ENCODE assay signal across 8 cellular contexts in genomic region chr2:39494784-39495251, GRCh38. TPM values are rescaled to one million over a fixed set of nuclear protein-coding genes. Genes with fewer than 3 reads are reported as not detected.
DNase-seq lines count a peak whose midpoint lies in the region; ATAC-seq and TF ChIP-seq lines count a peak whose summit lies in the region.

No MANE protein-coding gene starts in this region.

- H3K36me3 Mint-ChIP-seq in GM23338 (ENCODE audit: low read depth) = no peaks in the 10 kb centered on the region; the same call in 2 of the 3 replicates
- H3K36me3 Mint-ChIP-seq in natural killer cell treated with Interleukin-12 subunit alpha and Interleukin-12 subunit beta and Interleukin-15 and Interleukin-18, amount 100 ng/mL, for 72 hours = no peaks in the 10 kb centered on the region

- H3K9me3 ChIP-seq in gastroesophageal sphincter (no peaks in the 10 kb centered on the region), upper lobe of right lung (no peaks in the 10 kb centered on the region)

- no peak for TF ChIP-seq POLR2A in gastroesophageal sphincter (IDR thresholded peaks at IDR 0.05)

- no peaks in the 10 kb centered on the region for H4K20me1 ChIP-seq in GM23338 (replicated peaks; ENCODE audit: insufficient read depth)

- no peak overlapping the region; the same call in 1 of the 2 replicates for H3K27ac ChIP-seq in GM23338 (ENCODE audit: low read depth)
- peak overlapping the region in 2 of 4 donors; percentile 32 to 43 for H3K27ac ChIP-seq in gastroesophageal sphincter
- H3K27ac ChIP-seq in upper lobe of right lung = no peak overlapping the region

- no peak overlapping the region for H2AFZ ChIP-seq in GM23338

- peak overlapping the region; percentile 83 for H3K27ac Mint-ChIP-seq in GM23338
- no peak overlapping the region for H3K27ac Mint-ChIP-seq in natural killer cell treated with Interleukin-12 subunit alpha and Interleukin-12 subunit beta and Interleukin-15 and Interleukin-18, amount 100 ng/mL, for 72 hours

- no peak overlapping the region for H3K4me3 ChIP-seq in GM23338
- no peak overlapping the region for H3K4me3 ChIP-seq in gastroesophageal sphincter
- no peak overlapping the region for H3K4me3 ChIP-seq in upper lobe of right lung

- H3K27me3 Mint-ChIP-seq in GM23338 (ENCODE audit: insufficient read depth, low read depth, poor library complexity) = peaks cover 2% of the 10 kb centered on the region
- peaks cover 5 to 6% of the 10 kb centered on the region in 2 donors for H3K27me3 Mint-ChIP-seq in natural killer cell treated with Interleukin-12 subunit alpha and Interleukin-12 subunit beta and Interleukin-15 and Interleukin-18, amount 100 ng/mL, for 72 hours

- peaks cover 18% of the 10 kb centered on the region for H3K4me1 Mint-ChIP-seq in GM23338
- peaks cover 6 to 14% of the 10 kb centered on the region in 2 donors for H3K4me1 Mint-ChIP-seq in natural killer cell treated with Interleukin-12 subunit alpha and Interleukin-12 subunit beta and Interleukin-15 and Interleukin-18, amount 100 ng/mL, for 72 hours (ENCODE audit: low read depth in 2 of 2)

- WGBS in gastroesophageal sphincter (ENCODE audit: low coverage in 1 of 2), 2 donors = 43 to 48% methylated on average over 4 to 6 of the region's 6 CpGs

- H3K4me1 ChIP-seq in GM23338 (ENCODE audit: insufficient read depth) = peaks cover 17% of the 10 kb centered on the region
- H3K4me1 ChIP-seq in gastroesophageal sphincter = peaks cover 0 to 27% (median 8%) of the 10 kb centered on the region in 3 donors
- H3K4me1 ChIP-seq in upper lobe of right lung = peaks cover 9% of the 10 kb centered on the region

- no peak overlapping the region for H3K4me3 Mint-ChIP-seq in GM23338
- H3K4me3 Mint-ChIP-seq in natural killer cell treated with Interleukin-12 subunit alpha and Interleukin-12 subunit beta and Interleukin-15 and Interleukin-18, amount 100 ng/mL, for 72 hours = no peak overlapping the region

- no peaks in the 10 kb centered on the region for H3F3A ChIP-seq in GM23338 (replicated peaks; ENCODE audit: low read depth)

- intact Hi-C loops in upper lobe of right lung (cut with DNase I) = no loop called here

- H3K9me2 ChIP-seq in GM23338 (ENCODE audit: insufficient read depth) = no peaks in the 10 kb centered on the region

- TF ChIP-seq CTCF in GM23338 (conservative IDR thresholded peaks at IDR 0.05; ENCODE audit: low read depth in 2 of 2) = no peak
- no peak for TF ChIP-seq CTCF in gastroesophageal sphincter (IDR thresholded peaks at IDR 0.05)
- TF ChIP-seq CTCF in upper lobe of right lung (IDR thresholded peaks at IDR 0.05) = no peak

- H3K36me3 ChIP-seq in GM23338 (ENCODE audit: insufficient read depth) = no peaks in the 10 kb centered on the region
- no peaks in the 10 kb centered on the region for H3K36me3 ChIP-seq in gastroesophageal sphincter
- no peaks in the 10 kb centered on the region for H3K36me3 ChIP-seq in upper lobe of right lung

- DNase-seq in GM23338 (ENCODE audit: low spot score) (peak; percentile 51), NAMALWA (ENCODE audit: low spot score) (peak; percentile 66), upper lobe of right lung (no peak), left lobe of liver (ENCODE audit: low spot score) (no peak), DMS79 treated with DMSO at 0.1 percent for 48 hours (lab: John Stamatoyannopoulos, UW) (no peak)
- DNase-seq in natural killer cell treated with Interleukin-12 subunit alpha and Interleukin-12 subunit beta and Interleukin-15 and Interleukin-18, amount 100 ng/mL, for 72 hours (ENCODE audit: low spot score) = no peak

- H3K79me2 ChIP-seq in GM23338 (replicated peaks; ENCODE audit: insufficient read depth) = no peaks in the 10 kb centered on the region

- H3K9me3 Mint-ChIP-seq in GM23338 = no peaks in the 10 kb centered on the region; the same call in 2 of the 3 replicates
- H3K9me3 Mint-ChIP-seq in natural killer cell treated with Interleukin-12 subunit alpha and Interleukin-12 subunit beta and Interleukin-15 and Interleukin-18, amount 100 ng/mL, for 72 hours = no peaks in the 10 kb centered on the region

- H3K27me3 ChIP-seq in GM23338 (ENCODE audit: insufficient read depth) (no peaks in the 10 kb centered on the region), gastroesophageal sphincter (no peaks in the 10 kb centered on the region), upper lobe of right lung (no peaks in the 10 kb centered on the region)

- peak; percentile 56 for ATAC-seq in GM18498 (IDR thresholded peaks at IDR 0.05; ENCODE audit: unreplicated experiment)
- peak; percentile 55 for ATAC-seq in GM23338
- ATAC-seq in gastroesophageal sphincter = peak; percentile 35
- ATAC-seq in upper lobe of right lung = peak; percentile 78
- ATAC-seq in left lobe of liver = no peak
- no peak for ATAC-seq in natural killer cell treated with Interleukin-12 subunit alpha and Interleukin-12 subunit beta and Interleukin-15 and Interleukin-18, amount 100 ng/mL, for 72 hours

- TF ChIP-seq EP300 in gastroesophageal sphincter (IDR thresholded peaks at IDR 0.05) = no peak

- H3K4me2 ChIP-seq in GM23338 = no peak overlapping the region

TF ChIP-seq in GM23338, 12 proteins besides CTCF, POLR2A, EP300 and RAD21 (continues in another document):
- TF ChIP-seq NANOG (IDR thresholded peaks at IDR 0.05; ENCODE audit: borderline replicate concordance) (no peak), POLR2AphosphoS5 (IDR thresholded peaks at IDR 0.05; ENCODE audit: low read depth) (no peak), JUNB (IDR thresholded peaks at IDR 0.05; ENCODE audit: unreplicated experiment) (no peak), EZH2 (IDR thresholded peaks at IDR 0.05; ENCODE audit: low read depth, unreplicated experiment) (no peak), ZNF331 (CRISPR knock-in tag; IDR thresholded peaks at IDR 0.05; ENCODE audit: low read depth) (no peak), REST (IDR thresholded peaks at IDR 0.05; ENCODE audit: unreplicated experiment) (no peak), EZH2phosphoT487 (IDR thresholded peaks at IDR 0.05; ENCODE audit: unreplicated experiment) (no peak), ETS1 (IDR thresholded peaks at IDR 0.05) (no peak), ZNF114 (CRISPR knock-in tag; IDR thresholded peaks at IDR 0.05) (no peak), STAT1 (IDR thresholded peaks at IDR 0.05; ENCODE audit: unreplicated experiment) (no peak), CREB1 (CRISPR knock-in tag; IDR thresholded peaks at IDR 0.05; ENCODE audit: low read depth) (peak; percentile 46; the same call in 1 of the 2 replicates)

RNA-seq across cellular contexts. Expression of gene MAP4K3, which starts 57.7 kb away (rescaled TPM):
- 80.9 and 90.7 TPM in 2 replicates for total RNA-seq in GM23338 (2014; rRNA removed; shearing (Covaris generic))
- 27.4 and 33.0 TPM in 2 replicates for polyA plus RNA-seq in GM23338 (2016; fragmentation: Nextera tagmentation; extraction: Ambion mirVana)
- total RNA-seq in gastroesophageal sphincter (10 to 100 TPM; 49.4 to 89.0 (median 79.2) TPM), upper lobe of right lung (55.5 TPM), left lobe of liver (12.8 TPM)
- total RNA-seq in natural killer cell treated with Interleukin-12 subunit alpha and Interleukin-12 subunit beta and Interleukin-15 and Interleukin-18, amount 100 ng/mL, for 72 hours = 10 to 100 TPM in 1 of 2 donors, 1 to 10 TPM in 1; 9.6 to 21.0 TPM

Comparison
In these comparisons a context has a peak if more than half of its experiments do, and no peak if none do; other contexts are left out.
1. ATAC-seq: peak in GM18498 (single experiment), GM23338 (single experiment), gastroesophageal sphincter (single experiment) and upper lobe of right lung (single experiment); none in left lobe of liver (single experiment) and natural killer cell treated with Interleukin-12 subunit alpha and Interleukin-12 subunit beta and Interleukin-15 and Interleukin-18, amount 100 ng/mL, for 72 hours (0 of 2).
2. DNase-seq: peak in GM23338 (single experiment) and NAMALWA (single experiment); none in upper lobe of right lung (single experiment), left lobe of liver (single experiment), natural killer cell treated with Interleukin-12 subunit alpha and Interleukin-12 subunit beta and Interleukin-15 and Interleukin-18, amount 100 ng/mL, for 72 hours (single experiment) and DMS79 treated with DMSO at 0.1 percent for 48 hours (single experiment).